Comparison of ENCODE assay signal across 14 cellular contexts in genomic region chr5:116395178-116395577, GRCh38.
DNase-seq lines count a peak whose midpoint lies in the region; ATAC-seq and TF ChIP-seq lines count a peak whose summit lies in the region.
"Had no signal": no experiment of that assay in that cellular context is flagged by ENCODE, and none has a peak within 500 bp of the region (broad histone marks: within the 10 kb centered on the region; RNA-seq: fewer than 3 reads in every experiment).

No MANE protein-coding gene starts in this region.

- TF ChIP-seq POLR2A in IMR-90 (IDR thresholded peaks at IDR 0.05; ENCODE audit: low read depth, low read length) (no peak), suprapubic skin (IDR thresholded peaks at IDR 0.05) (no peak)

- dilution Hi-C loops in IMR-90 (cut with HindIII; ENCODE audit: low sequenced_read_pairs, unreplicated experiment), result no loop called here

- H3K9me1 ChIP-seq in IMR-90 (ENCODE audit: insufficient read depth, low read length), result no peaks in the 10 kb centered on the region

- H3K36me3 ChIP-seq in IMR-90 (ENCODE audit: control insufficient read depth, insufficient read depth, low read length), result no peaks in the 10 kb centered on the region
- H3K36me3 ChIP-seq in suprapubic skin, result no peaks in the 10 kb centered on the region
- H3K36me3 ChIP-seq: pancreas had no signal

- POLR2A ChIA-PET in IMR-90 (lab: Charles Lee; ENCODE audit: unreplicated experiment), result interaction anchor here (0.6 to 1.7 kb wide), 2 partner anchors 9 kb away, joined by 5 to 12 read pairs; no protein-coding TSS in a partner anchor

- no peak overlapping the region for H3K9ac ChIP-seq in IMR-90 (ENCODE audit: low read depth, low read length)

- no peak overlapping the region for H2BK20ac ChIP-seq in IMR-90 (ENCODE audit: low read depth, low read length)

- no peak overlapping the region for H3K4ac ChIP-seq in IMR-90 (ENCODE audit: low read depth, low read length)

- no peak overlapping the region for H4K91ac ChIP-seq in IMR-90 (ENCODE audit: insufficient read depth, low read depth, low read length)

- in situ Hi-C loops in IMR-90 (cut with MboI; ENCODE audit: low sequenced_read_pairs), result no loop called here

- no peak overlapping the region for H2AK9ac ChIP-seq in IMR-90 (replicated peaks; ENCODE audit: low read depth, low read length, poor library complexity)

- H2BK120ac ChIP-seq in IMR-90 (ENCODE audit: low read depth, low read length), result no peak overlapping the region

- peak overlapping the region; percentile 8 for H2AFZ ChIP-seq in IMR-90 (replicated peaks; ENCODE audit: low read length, poor library complexity)

- no peak for DNase-seq in IMR-90
- peak; percentile 93 for DNase-seq in NCI-H2171 treated with DMSO at 0.1 percent for 48 hours (lab: John Stamatoyannopoulos, UW)
- no peak for DNase-seq in dorsolateral prefrontal cortex
- no peak for DNase-seq in sciatic nerve (ENCODE audit: low spot score)
- no peak for DNase-seq in suprapubic skin (ENCODE audit: low spot score in 2 of 2)
- no peak for DNase-seq in HuH-7 (ENCODE audit: low spot score)
- no peak for DNase-seq in NCI-H1930 (lab: John Stamatoyannopoulos, UW)
- DNase-seq in activated naive CD4-positive, alpha-beta T cell (lab: John Stamatoyannopoulos, UW), result no peak
- DNase-seq: activated CD8-positive, alpha-beta T cell treated with anti-CD3 and anti-CD28 coated beads, Interleukin-2, amount 10 ng/mL, durations not matched to agents 7 days and 5 days; activated naive CD4-positive, alpha-beta T cell treated with anti-CD3 and anti-CD28 coated beads, Interleukin-2, amount 10 ng/mL, durations not matched to agents 7 days and 5 days; HFFc6; stimulated activated CD4-positive, alpha-beta T cell treated with anti-CD3 and anti-CD28 coated beads, Interleukin-2, amount 100 ng/mL, for 24 hours had no signal

- TF ChIP-seq RAD21 in IMR-90 (IDR thresholded peaks at IDR 0.05; ENCODE audit: low read length), result no peak

- H3K27ac ChIP-seq in IMR-90 (ENCODE audit: insufficient read depth, low read length) (no peak overlapping the region), dorsolateral prefrontal cortex (peak overlapping the region in 47 of 59 donors; percentile 11 to 81 (median 53)), suprapubic skin (no peak overlapping the region)

- no peak for TF ChIP-seq EP300 in suprapubic skin (IDR thresholded peaks at IDR 0.05)

- CTCF ChIA-PET in IMR-90 (lab: Yijun Ruan, JAX), result no interaction called here

- H3K23ac ChIP-seq in IMR-90 (ENCODE audit: low read depth, low read length), result no peak overlapping the region

- H3K4me1 ChIP-seq in IMR-90 (ENCODE audit: control insufficient read depth, insufficient read depth, low read length) (no peaks in the 10 kb centered on the region), suprapubic skin (peaks cover 5% of the 10 kb centered on the region)

- H3K79me1 ChIP-seq in IMR-90 (ENCODE audit: low read depth in 1 of 2, low read length in 2 of 2), result no peaks in the 10 kb centered on the region

- H3K56ac ChIP-seq in IMR-90 (ENCODE audit: extremely low read depth, insufficient read depth, low read length), result no peak overlapping the region

- intact Hi-C loops in IMR-90 (cut with micrococcal nuclease) (no loop called here), dorsolateral prefrontal cortex (cut with DNase I) (no loop called here), sciatic nerve (cut with DNase I) (no loop called here)

- no peak overlapping the region for H3K4me3 ChIP-seq in IMR-90 (ENCODE audit: insufficient read depth, low read depth, low read length)
- no peak overlapping the region for H3K4me3 ChIP-seq in dorsolateral prefrontal cortex
- no peak overlapping the region for H3K4me3 ChIP-seq in suprapubic skin
- H3K4me3 ChIP-seq: pancreas had no signal

- H3K14ac ChIP-seq in IMR-90 (replicated peaks; ENCODE audit: low read depth, low read length), result no peak overlapping the region

- no peak overlapping the region for H2AK5ac ChIP-seq in IMR-90 (ENCODE audit: low read depth, low read length)

- H4K20me1 ChIP-seq in IMR-90 (ENCODE audit: insufficient read depth, low read length), result no peaks in the 10 kb centered on the region

- no peak overlapping the region for H2BK15ac ChIP-seq in IMR-90 (ENCODE audit: low read depth, low read length)

- ATAC-seq in IMR-90 (ENCODE audit: low read depth) (no peak), sciatic nerve (peak; percentile 30)
- ATAC-seq: activated CD8-positive, alpha-beta T cell treated with anti-CD3 and anti-CD28 coated beads, Interleukin-2, amount 10 ng/mL, durations not matched to agents 7 days and 5 days; esophagus mucosa had no signal

- 60% methylated on average over 5 of the region's 9 CpGs; no CpG with 5 or more reads in 1 of the 2 experiments for WGBS in IMR-90 (ENCODE audit: extremely low coverage in 2 of 2, insufficient read length in 1 of 2), 2 experiments
- WGBS in suprapubic skin, result 73% methylated on average over 9 of the region's 9 CpGs

- H4K8ac ChIP-seq in IMR-90 (ENCODE audit: low read depth in 2 of 2, low read length in 2 of 2), result no peak overlapping the region

- no peak overlapping the region for H3K18ac ChIP-seq in IMR-90 (ENCODE audit: low read depth, low read length)

- no peaks in the 10 kb centered on the region for H3K9me3 ChIP-seq in IMR-90 (ENCODE audit: control insufficient read depth, insufficient read depth, low read length)
- no peaks in the 10 kb centered on the region for H3K9me3 ChIP-seq in suprapubic skin
- H3K9me3 ChIP-seq: pancreas had no signal

- H3K27me3 ChIP-seq in IMR-90 (ENCODE audit: control insufficient read depth, insufficient read depth, low read length), result no peaks in the 10 kb centered on the region
- H3K27me3 ChIP-seq in dorsolateral prefrontal cortex, result no peaks in the 10 kb centered on the region
- no peaks in the 10 kb centered on the region for H3K27me3 ChIP-seq in suprapubic skin
- H3K27me3 ChIP-seq: pancreas had no signal

- H3K4me2 ChIP-seq in IMR-90 (ENCODE audit: low read depth, low read length), result no peak overlapping the region

- H4K5ac ChIP-seq in IMR-90 (ENCODE audit: low read depth, low read length), result no peak overlapping the region

- no TSS peak for BruUV-seq in IMR-90 (replicated peaks; lab: Mats Ljungman, UMichigan)

- H2BK5ac ChIP-seq in IMR-90 (ENCODE audit: low read depth, low read length, poor library complexity, severe bottlenecking), result no peak overlapping the region

- TF ChIP-seq CTCF in IMR-90 (conservative IDR thresholded peaks at IDR 0.05; ENCODE audit: low read depth, low read length) (no peak), dorsolateral prefrontal cortex (IDR thresholded peaks at IDR 0.05 in 54 of 56, conservative IDR thresholded peaks at IDR 0.05 in 2 of 56; ENCODE audit: low read depth in 1 of 56, partially characterized antibody in 56 of 56) (no peak), suprapubic skin (IDR thresholded peaks at IDR 0.05) (no peak)

TF ChIP-seq in IMR-90, 13 proteins besides CTCF, POLR2A, EP300 and RAD21:
- TF ChIP-seq NFE2L2 (IDR thresholded peaks at IDR 0.05; ENCODE audit: low read depth, low read length) (no peak), CEBPB (IDR thresholded peaks at IDR 0.05; ENCODE audit: low read depth, low read length) (no peak), SMC3 (IDR thresholded peaks at IDR 0.05; ENCODE audit: low read depth, low read length) (no peak), MAZ (IDR thresholded peaks at IDR 0.05; ENCODE audit: borderline replicate concordance, low read depth, low read length) (no peak)

Comparison
In these comparisons a context has a peak if more than half of its experiments do, and no peak if none do; other contexts are left out.
1. H3K27ac ChIP-seq: peak in dorsolateral prefrontal cortex (47 of 59); none in IMR-90 (single experiment) and suprapubic skin (single experiment).